In the genomic region with DNA sequence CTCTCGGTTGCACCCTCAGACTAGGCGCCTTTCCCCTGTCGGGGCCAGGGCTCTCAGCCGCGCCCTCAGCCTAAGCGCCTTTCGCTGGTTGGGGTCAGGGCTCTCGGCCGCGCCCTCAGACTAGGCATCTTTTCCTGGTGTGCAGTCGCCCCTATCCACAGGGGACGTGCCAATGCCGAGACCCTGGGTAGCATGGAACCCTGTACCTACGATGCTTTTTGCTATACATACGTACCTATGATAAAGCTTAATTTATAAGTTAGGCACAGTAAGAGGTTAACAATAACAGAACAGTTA, we compare ENCODE assay signal across 15 cellular contexts.
"Had no signal": no experiment of that assay in that cellular context is flagged by ENCODE, and none has a peak within 500 bp of the region (broad histone marks: within the 10 kb centered on the region; RNA-seq: fewer than 3 reads in every experiment).

No MANE protein-coding gene starts in this region.

- H3K36me3 ChIP-seq: uterus had no signal

- H3K27ac ChIP-seq: psoas muscle, sigmoid colon, SJCRH30, thoracic aorta, uterus had no signal

- H3K9me3 Mint-ChIP-seq: activated T-cell treated with anti-CD3 and anti-CD28 coated beads, Interleukin-2, amount 50 U/mL, for 4 hours; mesothelial cell of epicardium; naive thymus-derived CD8-positive, alpha-beta T cell; stimulated activated naive CD8-positive, alpha-beta T cell treated with anti-CD3 and anti-CD28 coated beads, Interleukin-15, Interleukin-2, amounts not matched to agents 100 ng/mL and 50 ng/mL, for 24 hours had no signal

- H3K27me3 Mint-ChIP-seq: naive thymus-derived CD8-positive, alpha-beta T cell; stimulated activated naive CD8-positive, alpha-beta T cell treated with anti-CD3 and anti-CD28 coated beads, Interleukin-15, Interleukin-2, amounts not matched to agents 100 ng/mL and 50 ng/mL, for 24 hours had no signal

- ATAC-seq: activated T-cell treated with anti-CD3 and anti-CD28 coated beads, Interleukin-2, amount 50 U/mL, for 4 hours; naive thymus-derived CD8-positive, alpha-beta T cell; psoas muscle had no signal

- H3K4me3 Mint-ChIP-seq: activated T-cell treated with anti-CD3 and anti-CD28 coated beads, Interleukin-2, amount 50 U/mL, for 4 hours; mesothelial cell of epicardium; stimulated activated naive CD8-positive, alpha-beta T cell treated with anti-CD3 and anti-CD28 coated beads, Interleukin-15, Interleukin-2, amounts not matched to agents 100 ng/mL and 50 ng/mL, for 24 hours had no signal

- H3K27ac Mint-ChIP-seq: mesothelial cell of epicardium; stimulated activated naive CD8-positive, alpha-beta T cell treated with anti-CD3 and anti-CD28 coated beads, Interleukin-15, Interleukin-2, amounts not matched to agents 100 ng/mL and 50 ng/mL, for 24 hours had no signal

- H3K4me3 ChIP-seq: psoas muscle, sigmoid colon, thoracic aorta, uterus had no signal

- DNase-seq: activated gamma-delta T cell; activated T-cell treated with anti-CD3 and anti-CD28 coated beads, Interleukin-2, amount 50 U/mL, for 4 hours; foreskin melanocyte; naive thymus-derived CD8-positive, alpha-beta T cell; nucleus accumbens; sigmoid colon; stimulated activated CD4-positive, alpha-beta T cell treated with anti-CD3 and anti-CD28 coated beads, Interleukin-2, amount 100 ng/mL, for 48 hours; SW 1271; T1000; uterus had no signal

- H3K27me3 ChIP-seq: sigmoid colon, uterus had no signal

- H3K4me1 ChIP-seq: sigmoid colon, uterus had no signal

- H3K9me3 ChIP-seq: psoas muscle, sigmoid colon, SJCRH30, thoracic aorta, uterus had no signal
